In the genomic region with DNA sequence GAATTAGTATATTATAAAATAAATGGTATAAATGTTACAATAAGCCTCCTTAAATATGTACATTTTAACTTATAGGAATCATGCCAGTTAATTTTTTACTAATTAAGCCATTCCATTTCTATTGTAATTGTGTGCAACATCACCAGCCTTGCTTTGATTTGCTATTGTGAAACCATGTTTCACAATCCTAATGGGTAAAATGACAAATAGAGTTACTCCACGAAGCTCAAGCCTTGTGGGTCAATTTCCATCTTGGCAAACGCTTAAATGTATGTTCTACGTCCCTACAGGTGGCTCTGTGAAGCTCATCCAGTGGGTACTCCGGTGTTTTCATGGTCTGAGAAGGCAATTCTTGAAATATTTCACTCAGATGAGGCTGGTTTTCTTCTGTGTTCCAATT, we compare ENCODE assay signal across 17 cellular contexts.
"Had no signal": no experiment of that assay in that cellular context is flagged by ENCODE, and none has a peak within 500 bp of the region (broad histone marks: within the 10 kb centered on the region; RNA-seq: fewer than 3 reads in every experiment).

No MANE protein-coding gene starts in this region.

- H3K27me3 ChIP-seq: ascending aorta, dorsolateral prefrontal cortex had no signal

- ATAC-seq: natural killer cell treated with Interleukin-12 subunit alpha and Interleukin-12 subunit beta and Interleukin-15 and Interleukin-18, amount 100 ng/mL, for 72 hours had no signal

- H3K4me1 ChIP-seq: ascending aorta had no signal

- H3K36me3 Mint-ChIP-seq: natural killer cell treated with Interleukin-12 subunit alpha and Interleukin-12 subunit beta and Interleukin-15 and Interleukin-18, amount 100 ng/mL, for 72 hours had no signal

- H3K9me3 Mint-ChIP-seq: activated naive CD8-positive, alpha-beta T cell treated with anti-CD3 and anti-CD28 coated beads, Interleukin-2, amount 10 ng/mL, durations not matched to agents 7 days and 5 days; activated T-helper 1 cell treated with anti-CD3 and anti-CD28 coated beads, Interleukin-12 subunit alpha, Interleukin-12 subunit beta, Interleukin-2, Interleukin-4 antibody, amounts not matched to agents 30 ng/mL and 10 ng/mL and 1 ng/mL, durations not matched to agents 14 hours and 24 hours and 36 hours had no signal

- H3K4me3 ChIP-seq: ascending aorta, dorsolateral prefrontal cortex had no signal

- H3K4me3 Mint-ChIP-seq: activated naive CD8-positive, alpha-beta T cell treated with anti-CD3 and anti-CD28 coated beads, Interleukin-2, amount 10 ng/mL, durations not matched to agents 7 days and 5 days; activated T-helper 1 cell treated with anti-CD3 and anti-CD28 coated beads, Interleukin-12 subunit alpha, Interleukin-12 subunit beta, Interleukin-2, Interleukin-4 antibody, amounts not matched to agents 30 ng/mL and 10 ng/mL and 1 ng/mL, durations not matched to agents 14 hours and 24 hours and 36 hours; natural killer cell treated with Interleukin-12 subunit alpha and Interleukin-12 subunit beta and Interleukin-15 and Interleukin-18, amount 100 ng/mL, for 72 hours had no signal

- H3K36me3 ChIP-seq: ascending aorta had no signal

- H3K9me3 ChIP-seq: ascending aorta had no signal

- H3K4me1 Mint-ChIP-seq: activated naive CD8-positive, alpha-beta T cell treated with anti-CD3 and anti-CD28 coated beads, Interleukin-2, amount 10 ng/mL, durations not matched to agents 7 days and 5 days had no signal

- H3K27me3 Mint-ChIP-seq: activated naive CD8-positive, alpha-beta T cell treated with anti-CD3 and anti-CD28 coated beads, Interleukin-2, amount 10 ng/mL, durations not matched to agents 7 days and 5 days; natural killer cell treated with Interleukin-12 subunit alpha and Interleukin-12 subunit beta and Interleukin-15 and Interleukin-18, amount 100 ng/mL, for 72 hours had no signal

- H3K27ac Mint-ChIP-seq: activated naive CD8-positive, alpha-beta T cell treated with anti-CD3 and anti-CD28 coated beads, Interleukin-2, amount 10 ng/mL, durations not matched to agents 7 days and 5 days; activated T-helper 1 cell treated with anti-CD3 and anti-CD28 coated beads, Interleukin-12 subunit alpha, Interleukin-12 subunit beta, Interleukin-2, Interleukin-4 antibody, amounts not matched to agents 30 ng/mL and 10 ng/mL and 1 ng/mL, durations not matched to agents 14 hours and 24 hours and 36 hours; natural killer cell treated with Interleukin-12 subunit alpha and Interleukin-12 subunit beta and Interleukin-15 and Interleukin-18, amount 100 ng/mL, for 72 hours had no signal

- DNase-seq: activated CD4-positive, CD25-positive, alpha-beta regulatory T cell treated with anti-CD3 and anti-CD28 coated beads, Interleukin-2, amount 50 U/mL, for 72 hours; activated naive CD8-positive, alpha-beta T cell treated with anti-CD3 and anti-CD28 coated beads, Interleukin-2, amount 10 ng/mL, durations not matched to agents 7 days and 5 days; dorsolateral prefrontal cortex; foreskin melanocyte; kidney glomerular epithelial cell; mesendoderm; nucleus accumbens; posterior cingulate gyrus; small intestine; stimulated activated CD4-positive, alpha-beta T cell treated with anti-CD3 and anti-CD28 coated beads, Interleukin-4, amount 100 ng/mL, for 4 hours; stimulated activated CD8-positive, alpha-beta memory T cell treated with anti-CD3 and anti-CD28 coated beads, Interleukin-4, amount 100 ng/mL, for 48 hours; stimulated activated naive CD4-positive, alpha-beta T cell treated with Interleukin-2 at 50 U/mL for 16 hours; substantia nigra; trophoblast cell had no signal
